18 cellular contexts compared by ENCODE assay signal in genomic region chrX:131789664-131790063, GRCh38.
DNase-seq lines count a peak whose midpoint lies in the region; ATAC-seq and TF ChIP-seq lines count a peak whose summit lies in the region.
"Had no signal": no experiment of that assay in that cellular context is flagged by ENCODE, and none has a peak within 500 bp of the region (broad histone marks: within the 10 kb centered on the region; RNA-seq: fewer than 3 reads in every experiment).

No MANE protein-coding gene starts in this region.

- H3K4me1 ChIP-seq in adipocyte (ENCODE audit: control insufficient read depth, insufficient read depth, low read length): peaks cover 7% of the 10 kb centered on the region
- H3K4me1 ChIP-seq: gastrocnemius medialis had no signal

- H3K4me1 Mint-ChIP-seq in natural killer cell: peaks cover 0 to 19% of the 10 kb centered on the region in 2 donors
- H3K4me1 Mint-ChIP-seq in activated CD8-positive, alpha-beta T cell treated with anti-CD3 and anti-CD28 coated beads for 36 hours (ENCODE audit: low read depth): no peaks in the 10 kb centered on the region
- H3K4me1 Mint-ChIP-seq: activated CD4-positive, alpha-beta T cell treated with anti-CD3 and anti-CD28 coated beads for 36 hours had no signal

- no peaks in the 10 kb centered on the region for H3K9me3 Mint-ChIP-seq in natural killer cell
- H3K9me3 Mint-ChIP-seq in activated CD8-positive, alpha-beta T cell treated with anti-CD3 and anti-CD28 coated beads for 36 hours: no peaks in the 10 kb centered on the region
- H3K9me3 Mint-ChIP-seq: natural killer cell treated with Interleukin-12 subunit alpha and Interleukin-12 subunit beta and Interleukin-15 and Interleukin-18, amount 100 ng/mL, for 72 hours had no signal

- H3K27me3 ChIP-seq in adipocyte (replicated peaks; ENCODE audit: control insufficient read depth, insufficient read depth, low read length): peaks cover 4% of the 10 kb centered on the region
- H3K27me3 ChIP-seq: gastrocnemius medialis had no signal

- CTCF ChIA-PET in activated CD8-positive, alpha-beta T cell treated with anti-CD3 and anti-CD28 coated beads for 36 hours (lab: Charles Lee): no interaction called here

- no peak overlapping the region for H3K9ac ChIP-seq in adipocyte (ENCODE audit: low read length)

- no peaks in the 10 kb centered on the region for H3K36me3 Mint-ChIP-seq in natural killer cell
- H3K36me3 Mint-ChIP-seq in activated CD8-positive, alpha-beta T cell treated with anti-CD3 and anti-CD28 coated beads for 36 hours (ENCODE audit: low read depth): peaks cover 11% of the 10 kb centered on the region
- H3K36me3 Mint-ChIP-seq: natural killer cell treated with Interleukin-12 subunit alpha and Interleukin-12 subunit beta and Interleukin-15 and Interleukin-18, amount 100 ng/mL, for 72 hours had no signal

- peak; percentile 65 for ATAC-seq in GM18519 (IDR thresholded peaks at IDR 0.05; ENCODE audit: low FRiP score, unreplicated experiment)
- ATAC-seq in GM21447 (IDR thresholded peaks at IDR 0.05; ENCODE audit: unreplicated experiment): peak; percentile 80
- ATAC-seq in HG03066 (IDR thresholded peaks at IDR 0.05; ENCODE audit: low read depth, unreplicated experiment): peak; percentile 72
- ATAC-seq in natural killer cell: no peak
- no peak for ATAC-seq in activated CD8-positive, alpha-beta T cell treated with anti-CD3 and anti-CD28 coated beads for 36 hours
- ATAC-seq: activated CD4-positive, alpha-beta T cell treated with anti-CD3 and anti-CD28 coated beads for 36 hours; gastrocnemius medialis; natural killer cell treated with Interleukin-12 subunit alpha and Interleukin-12 subunit beta and Interleukin-15 and Interleukin-18, amount 100 ng/mL, for 72 hours had no signal

- H3K27ac Mint-ChIP-seq in natural killer cell: no peak overlapping the region
- no peak overlapping the region for H3K27ac Mint-ChIP-seq in activated CD8-positive, alpha-beta T cell treated with anti-CD3 and anti-CD28 coated beads for 36 hours
- H3K27ac Mint-ChIP-seq: activated CD4-positive, alpha-beta T cell treated with anti-CD3 and anti-CD28 coated beads for 36 hours; activated naive CD8-positive, alpha-beta T cell; natural killer cell treated with Interleukin-12 subunit alpha and Interleukin-12 subunit beta and Interleukin-15 and Interleukin-18, amount 100 ng/mL, for 72 hours had no signal

- intact Hi-C loops in natural killer cell (cut with micrococcal nuclease): no loop called here
- intact Hi-C loops in activated CD8-positive, alpha-beta T cell treated with anti-CD3 and anti-CD28 coated beads for 36 hours (cut with micrococcal nuclease): no loop called here

- peak; percentile 5 for DNase-seq in adipocyte (ENCODE audit: low read depth)
- DNase-seq in NCI-H446 (lab: John Stamatoyannopoulos, UW): no peak
- DNase-seq in natural killer cell: no peak
- no peak for DNase-seq in COLO668 (lab: John Stamatoyannopoulos, UW; ENCODE audit: unreplicated experiment)
- no peak for DNase-seq in activated CD8-positive, alpha-beta T cell treated with anti-CD3 and anti-CD28 coated beads for 36 hours
- DNase-seq: activated CD4-positive, alpha-beta T cell treated with anti-CD3 and anti-CD28 coated beads for 36 hours; AML-193; caudate nucleus; gastrocnemius medialis; NCI-H2081; NCI-H82; SHP77; T-helper 2 cell had no signal

- H3K36me3 ChIP-seq in adipocyte (ENCODE audit: control insufficient read depth, insufficient read depth, low read length, severe bottlenecking): no peaks in the 10 kb centered on the region
- H3K36me3 ChIP-seq: gastrocnemius medialis had no signal

- no peak for TF ChIP-seq CTCF in natural killer cell (IDR thresholded peaks at IDR 0.05)
- TF ChIP-seq CTCF in activated CD8-positive, alpha-beta T cell treated with anti-CD3 and anti-CD28 coated beads for 36 hours (IDR thresholded peaks at IDR 0.05): no peak

- H3K4me3 ChIP-seq in adipocyte (ENCODE audit: low read length): no peak overlapping the region
- H3K4me3 ChIP-seq: gastrocnemius medialis had no signal

- H3K27me3 Mint-ChIP-seq in natural killer cell (ENCODE audit: low read depth in 2 of 2): no peaks in the 10 kb centered on the region
- no peaks in the 10 kb centered on the region for H3K27me3 Mint-ChIP-seq in activated CD8-positive, alpha-beta T cell treated with anti-CD3 and anti-CD28 coated beads for 36 hours
- H3K27me3 Mint-ChIP-seq: activated CD4-positive, alpha-beta T cell treated with anti-CD3 and anti-CD28 coated beads for 36 hours; activated naive CD8-positive, alpha-beta T cell had no signal

- H3K9me3 ChIP-seq in adipocyte (ENCODE audit: control insufficient read depth, low read length): peaks cover 4% of the 10 kb centered on the region
- H3K9me3 ChIP-seq: gastrocnemius medialis had no signal

- no peak overlapping the region for H3K4me3 Mint-ChIP-seq in natural killer cell
- no peak overlapping the region for H3K4me3 Mint-ChIP-seq in activated CD8-positive, alpha-beta T cell treated with anti-CD3 and anti-CD28 coated beads for 36 hours
- H3K4me3 Mint-ChIP-seq: activated CD4-positive, alpha-beta T cell treated with anti-CD3 and anti-CD28 coated beads for 36 hours; activated naive CD8-positive, alpha-beta T cell; natural killer cell treated with Interleukin-12 subunit alpha and Interleukin-12 subunit beta and Interleukin-15 and Interleukin-18, amount 100 ng/mL, for 72 hours had no signal

- POLR2A ChIA-PET in activated CD8-positive, alpha-beta T cell treated with anti-CD3 and anti-CD28 coated beads for 36 hours (lab: Charles Lee): no interaction called here

Comparison
In these comparisons a context has a peak if more than half of its experiments do, and no peak if none do; other contexts are left out.
1. ATAC-seq: peak in GM18519 (single experiment), GM21447 (single experiment) and HG03066 (single experiment); none in natural killer cell (0 of 3) and activated CD8-positive, alpha-beta T cell treated with anti-CD3 and anti-CD28 coated beads for 36 hours (single experiment).